In the genomic region with DNA sequence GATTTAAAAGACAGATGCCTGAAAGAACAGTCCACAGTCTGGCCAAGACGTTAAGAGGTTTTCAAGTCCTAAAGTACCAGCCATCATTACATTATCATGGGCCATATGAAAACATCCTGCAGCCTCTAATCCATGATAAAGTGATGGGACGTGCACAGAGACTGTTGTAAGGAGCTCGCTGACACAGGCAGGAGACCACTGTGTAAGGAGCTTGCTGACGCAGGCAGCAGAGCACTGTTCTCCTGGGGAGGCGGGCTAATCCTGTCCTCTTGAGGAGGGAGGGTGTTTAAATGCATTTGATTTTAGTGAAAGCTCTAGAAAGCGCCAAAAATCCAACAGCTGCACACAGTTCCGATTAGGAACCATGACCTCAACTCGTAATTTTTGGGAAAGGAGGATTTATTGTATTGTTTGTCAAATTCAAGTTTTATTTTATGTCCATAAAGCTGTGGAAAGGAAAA, we compare ENCODE assay signal across 13 cellular contexts. TPM values are rescaled to one million over a fixed set of nuclear protein-coding genes. Genes with fewer than 3 reads are reported as not detected.
DNase-seq lines count a peak whose midpoint lies in the region; ATAC-seq and TF ChIP-seq lines count a peak whose summit lies in the region.
"Had no signal": no experiment of that assay in that cellular context is flagged by ENCODE, and none has a peak within 500 bp of the region (broad histone marks: within the 10 kb centered on the region; RNA-seq: fewer than 3 reads in every experiment).

No MANE protein-coding gene starts in this region.

- intact Hi-C loops in breast epithelium (cut with DNase I; ENCODE audit: low total_unique reads): no loop called here
- intact Hi-C loops in MCF 10A (cut with micrococcal nuclease): no loop called here
- intact Hi-C loops in vagina (cut with DNase I): no loop called here

- DNase-seq in breast epithelium (ENCODE audit: low spot score in 2 of 2): peak in 1 of 2 donors; percentile 6
- DNase-seq in MCF 10A (ENCODE audit: unreplicated experiment): no peak
- peak; percentile 31 for DNase-seq in fibroblast of pulmonary artery (ENCODE audit: low read depth)
- DNase-seq in vagina (ENCODE audit: extremely low spot score in 2 of 2): peak in 1 of 2 donors; percentile 88
- DNase-seq: activated B cell treated with CpG ODN at 0.5 μM for 24 hours; activated T-cell treated with anti-CD3 and anti-CD28 coated beads, Interleukin-2, amount 50 U/mL, for 24 hours; DMS79; stimulated activated CD4-positive, alpha-beta T cell treated with anti-CD3 and anti-CD28 coated beads, Interleukin-4, amount 100 ng/mL, for 24 hours had no signal

- H3K27me3 Mint-ChIP-seq in MCF 10A (ENCODE audit: insufficient read depth, unreplicated experiment): no peaks in the 10 kb centered on the region
- H3K27me3 Mint-ChIP-seq: activated B cell treated with CpG ODN at 0.5 μM for 24 hours; activated T-cell treated with anti-CD3 and anti-CD28 coated beads, Interleukin-2, amount 50 U/mL, for 24 hours had no signal

- no peaks in the 10 kb centered on the region for H3K9me3 Mint-ChIP-seq in MCF 10A (ENCODE audit: unreplicated experiment)
- H3K9me3 Mint-ChIP-seq: activated T-cell treated with anti-CD3 and anti-CD28 coated beads, Interleukin-2, amount 50 U/mL, for 24 hours had no signal

- H3K27ac Mint-ChIP-seq in MCF 10A (ENCODE audit: low read depth, unreplicated experiment): no peak overlapping the region
- H3K27ac Mint-ChIP-seq: activated B cell treated with CpG ODN at 0.5 μM for 24 hours; activated T-cell treated with anti-CD3 and anti-CD28 coated beads, Interleukin-2, amount 50 U/mL, for 24 hours had no signal

- H3K36me3 ChIP-seq in breast epithelium (no peaks in the 10 kb centered on the region), muscle layer of duodenum (ENCODE audit: control insufficient read depth in 1 of 2, insufficient read depth in 2 of 2, low read length in 2 of 2) (no peaks in the 10 kb centered on the region), vagina (no peaks in the 10 kb centered on the region)

- H3K9me3 ChIP-seq in breast epithelium (no peaks in the 10 kb centered on the region), muscle layer of duodenum (ENCODE audit: control insufficient read depth in 1 of 2, low read length in 2 of 2) (no peaks in the 10 kb centered on the region), vagina (no peaks in the 10 kb centered on the region)

- TF ChIP-seq POLR2A in breast epithelium (IDR thresholded peaks at IDR 0.05) (no peak), vagina (IDR thresholded peaks at IDR 0.05) (no peak)

- H3K27ac ChIP-seq in breast epithelium (peak overlapping the region; percentile 80 to 87), muscle layer of duodenum (ENCODE audit: low read length) (peak overlapping the region; percentile 10), vagina (peak overlapping the region; percentile 77)
- H3K27ac ChIP-seq: SK-N-MC had no signal

- H3K27me3 ChIP-seq in breast epithelium (no peaks in the 10 kb centered on the region), muscle layer of duodenum (ENCODE audit: low read depth, low read length) (no peaks in the 10 kb centered on the region), vagina (no peaks in the 10 kb centered on the region)

- peak overlapping the region in 1 of 3 donors; percentile 40 for H3K4me3 ChIP-seq in breast epithelium
- no peak overlapping the region for H3K4me3 ChIP-seq in fibroblast of pulmonary artery (replicated peaks; ENCODE audit: low read depth, low read length)
- H3K4me3 ChIP-seq in muscle layer of duodenum (ENCODE audit: low read depth in 1 of 2, low read length in 2 of 2): peak overlapping the region in 1 of 2 donors; percentile 25
- H3K4me3 ChIP-seq in vagina: no peak overlapping the region
- H3K4me3 ChIP-seq: SK-N-MC had no signal

- peaks cover 6% of the 10 kb centered on the region for H3K36me3 Mint-ChIP-seq in MCF 10A (ENCODE audit: insufficient read depth, unreplicated experiment)

- TF ChIP-seq CTCF in breast epithelium (IDR thresholded peaks at IDR 0.05) (no peak), MCF 10A (IDR thresholded peaks at IDR 0.05; ENCODE audit: unreplicated experiment) (no peak), fibroblast of pulmonary artery (IDR thresholded peaks at IDR 0.05; ENCODE audit: low read length, missing control alignments) (no peak), vagina (IDR thresholded peaks at IDR 0.05) (no peak)

- peaks cover 25% of the 10 kb centered on the region for H3K4me1 Mint-ChIP-seq in MCF 10A (ENCODE audit: insufficient read depth, unreplicated experiment)
- H3K4me1 Mint-ChIP-seq: activated B cell treated with CpG ODN at 0.5 μM for 24 hours had no signal

- no peak for ATAC-seq in GM18868 (IDR thresholded peaks at IDR 0.05; ENCODE audit: unreplicated experiment)
- no peak for ATAC-seq in HG02610 (IDR thresholded peaks at IDR 0.05; ENCODE audit: unreplicated experiment)
- no peak for ATAC-seq in HG03045 (IDR thresholded peaks at IDR 0.05; ENCODE audit: unreplicated experiment)

- BruUV-seq in MCF 10A (replicated peaks; lab: Mats Ljungman, UMichigan): no TSS peak

- POLR2A ChIA-PET in MCF 10A (lab: Yijun Ruan, JAX): interaction anchor here (0.6 to 2.3 kb wide), 6 partner anchors 10 to 62 kb away, joined by 3 to 7 read pairs (median 4); a partner anchor contains a TSS

- H3K4me3 Mint-ChIP-seq in MCF 10A (ENCODE audit: unreplicated experiment): no peak overlapping the region
- H3K4me3 Mint-ChIP-seq: activated B cell treated with CpG ODN at 0.5 μM for 24 hours; activated T-cell treated with anti-CD3 and anti-CD28 coated beads, Interleukin-2, amount 50 U/mL, for 24 hours had no signal

- H3K4me1 ChIP-seq in breast epithelium (peaks cover 0 to 11% of the 10 kb centered on the region in 2 donors), muscle layer of duodenum (ENCODE audit: control insufficient read depth in 1 of 2, insufficient read depth in 2 of 2, low read length in 2 of 2) (peaks cover 0 to 51% of the 10 kb centered on the region in 2 donors), vagina (peaks cover 48% of the 10 kb centered on the region)

- CTCF ChIA-PET in MCF 10A (lab: Yijun Ruan, JAX): interaction anchor here (0.6 to 1.5 kb wide), 4 partner anchors 15 to 209 kb away, joined by 3 to 5 read pairs (median 5); no protein-coding TSS in a partner anchor

RNA-seq across cellular contexts. Expression of a gene that starts 16.9 kb away (rescaled TPM):
- total RNA-seq in breast epithelium (10 to 100 TPM; 25.8 to 69.5 (median 60.6) TPM), MCF 10A (2022) (43.3 and 51.9 TPM in 2 replicates), vagina (111 TPM)

Comparison
In these comparisons a context has a peak if more than half of its experiments do, and no peak if none do; other contexts are left out.
1. H3K27ac ChIP-seq: peak in every context shown above with its lines; median percentile 84 in breast epithelium; 77 in vagina; 10 in muscle layer of duodenum.